ENCODE assay signal across 1 cellular context in the genomic region with DNA sequence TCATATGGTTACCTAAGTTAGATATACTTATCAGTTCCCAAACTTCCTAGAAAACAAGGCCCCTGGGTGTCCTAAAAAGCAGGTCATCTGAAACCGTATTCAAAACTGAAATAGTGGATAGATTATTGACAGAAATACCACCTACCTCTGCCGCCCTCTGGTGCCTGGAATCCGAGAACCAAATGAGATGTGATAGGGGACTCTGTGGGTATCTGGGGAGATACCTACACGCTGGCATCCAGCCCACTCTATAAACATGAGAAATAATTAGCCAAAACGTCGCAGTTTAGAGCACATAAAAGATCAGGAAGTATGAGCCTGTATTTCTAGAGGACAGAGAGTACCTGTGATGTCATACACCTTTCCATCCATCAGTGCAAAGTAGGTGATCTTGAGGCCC.
TF ChIP-seq lines count a peak whose summit lies in the region.

No MANE protein-coding gene starts in this region.

TF ChIP-seq in HEK293, 187 proteins besides CTCF, POLR2A, EP300 and RAD21 (continued from another document):
- TF ChIP-seq, protein P1, sequence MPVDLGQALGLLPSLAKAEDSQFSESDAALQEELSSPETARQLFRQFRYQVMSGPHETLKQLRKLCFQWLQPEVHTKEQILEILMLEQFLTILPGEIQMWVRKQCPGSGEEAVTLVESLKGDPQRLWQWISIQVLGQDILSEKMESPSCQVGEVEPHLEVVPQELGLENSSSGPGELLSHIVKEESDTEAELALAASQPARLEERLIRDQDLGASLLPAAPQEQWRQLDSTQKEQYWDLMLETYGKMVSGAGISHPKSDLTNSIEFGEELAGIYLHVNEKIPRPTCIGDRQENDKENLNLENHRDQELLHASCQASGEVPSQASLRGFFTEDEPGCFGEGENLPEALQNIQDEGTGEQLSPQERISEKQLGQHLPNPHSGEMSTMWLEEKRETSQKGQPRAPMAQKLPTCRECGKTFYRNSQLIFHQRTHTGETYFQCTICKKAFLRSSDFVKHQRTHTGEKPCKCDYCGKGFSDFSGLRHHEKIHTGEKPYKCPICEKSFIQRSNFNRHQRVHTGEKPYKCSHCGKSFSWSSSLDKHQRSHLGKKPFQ (tag by site-specific recombination; IDR thresholded peaks at IDR 0.05), result no peak
- TF ChIP-seq ZNF747 (tag by site-specific recombination; IDR thresholded peaks at IDR 0.05), result no peak
- TF ChIP-seq ZNF169 (tag by site-specific recombination; IDR thresholded peaks at IDR 0.05), result no peak
TF ChIP-seq in HEK293: peak in this region for 3.
